ENCODE assay signal across 8 cellular contexts in the genomic region with DNA sequence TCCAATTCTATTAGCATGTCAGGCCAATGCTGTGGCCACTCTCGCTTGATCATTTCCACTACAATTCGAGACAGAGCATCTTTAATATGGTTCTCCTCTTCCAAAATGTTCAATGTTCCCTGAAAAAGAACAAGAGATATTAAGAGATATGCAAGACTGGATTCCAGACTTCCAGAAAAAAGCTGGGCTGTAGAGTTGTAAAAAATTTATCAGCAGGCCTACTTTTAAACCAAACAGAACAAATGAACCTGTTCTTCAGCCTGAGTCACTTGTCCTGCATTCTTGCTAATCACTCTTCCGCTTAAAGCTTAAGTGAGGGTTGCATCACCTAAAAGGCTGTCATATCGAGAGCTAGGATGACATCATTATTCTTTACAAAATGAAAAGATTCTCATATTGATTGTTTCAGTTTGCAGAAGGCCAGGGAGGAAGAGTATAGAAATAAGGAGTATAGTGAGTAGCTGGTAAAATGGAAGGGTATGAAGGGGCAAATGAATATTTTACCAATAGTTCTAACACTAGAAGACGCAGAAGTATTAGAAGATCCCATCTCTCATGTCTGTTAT. TPM values are rescaled to one million over a fixed set of nuclear protein-coding genes. Genes with fewer than 3 reads are reported as not detected.
DNase-seq lines count a peak whose midpoint lies in the region; ATAC-seq lines count a peak whose summit lies in the region.
"Had no signal": no experiment of that assay in that cellular context is flagged by ENCODE, and none has a peak within 500 bp of the region (broad histone marks: within the 10 kb centered on the region; RNA-seq: fewer than 3 reads in every experiment).

No MANE protein-coding gene starts in this region.

- H3K27ac ChIP-seq in CD4-positive, alpha-beta memory T cell (ENCODE audit: low read depth, low read length), result no peak overlapping the region
- H3K27ac ChIP-seq: ascending aorta had no signal

- intact Hi-C loops in CD4-positive, alpha-beta memory T cell (cut with micrococcal nuclease), result no loop called here

- POLR2A ChIA-PET in CD4-positive, alpha-beta memory T cell (lab: Charles Lee; ENCODE audit: partially characterized antibody), result interaction anchor here (0.9 kb wide), 1 partner anchor 13 kb away, joined by 3 read pairs; no protein-coding TSS in a partner anchor

- no peak overlapping the region for H3K4me3 ChIP-seq in CD4-positive, alpha-beta memory T cell (ENCODE audit: low read length in 2 of 2)
- H3K4me3 ChIP-seq: ascending aorta had no signal

- no peaks in the 10 kb centered on the region for H3K9me3 Mint-ChIP-seq in CD4-positive, alpha-beta memory T cell
- H3K9me3 Mint-ChIP-seq in central memory CD8-positive, alpha-beta T cell, result no peaks in the 10 kb centered on the region

- no peak for ATAC-seq in central memory CD8-positive, alpha-beta T cell (replicated peaks; ENCODE audit: extremely low read depth, poor library complexity, severe bottlenecking)
- ATAC-seq in GM18861 (IDR thresholded peaks at IDR 0.05; ENCODE audit: unreplicated experiment) (no peak), HG03097 (IDR thresholded peaks at IDR 0.05; ENCODE audit: low FRiP score, unreplicated experiment) (no peak), GM19467 (IDR thresholded peaks at IDR 0.05; ENCODE audit: unreplicated experiment) (no peak)

- H3K27ac Mint-ChIP-seq in CD4-positive, alpha-beta memory T cell, result peak overlapping the region in 4 of 7 donors; percentile 24 to 68 (median 52)
- peak overlapping the region; percentile 63 for H3K27ac Mint-ChIP-seq in central memory CD8-positive, alpha-beta T cell (ENCODE audit: low read depth)

- H3K4me1 Mint-ChIP-seq in CD4-positive, alpha-beta memory T cell, result peaks cover 8 to 15% (median 11%) of the 10 kb centered on the region in 4 donors
- H3K4me1 Mint-ChIP-seq in central memory CD8-positive, alpha-beta T cell, result peaks cover 10% of the 10 kb centered on the region

- no peaks in the 10 kb centered on the region for H3K27me3 ChIP-seq in CD4-positive, alpha-beta memory T cell (ENCODE audit: insufficient read depth, low read length)
- H3K27me3 ChIP-seq: ascending aorta had no signal

- H3K27me3 Mint-ChIP-seq in CD4-positive, alpha-beta memory T cell, result no peaks in the 10 kb centered on the region
- H3K27me3 Mint-ChIP-seq in central memory CD8-positive, alpha-beta T cell, result no peaks in the 10 kb centered on the region

- peaks cover 32 to 46% of the 10 kb centered on the region in 2 donors for H3K36me3 Mint-ChIP-seq in CD4-positive, alpha-beta memory T cell
- peaks cover 51% of the 10 kb centered on the region for H3K36me3 Mint-ChIP-seq in central memory CD8-positive, alpha-beta T cell (ENCODE audit: insufficient read depth)

- DNase-seq in CD4-positive, alpha-beta memory T cell, result no peak
- peak; percentile 80 for DNase-seq in MV-4-11 (lab: John Stamatoyannopoulos, UW)
- DNase-seq in central memory CD8-positive, alpha-beta T cell (ENCODE audit: low spot score in 2 of 2), result no peak
- DNase-seq: NCI-H1436 treated with DMSO at 0.1 percent for 48 hours had no signal

- no peaks in the 10 kb centered on the region for H3K9me3 ChIP-seq in CD4-positive, alpha-beta memory T cell (ENCODE audit: control insufficient read depth in 1 of 2, low read length in 2 of 2)
- H3K9me3 ChIP-seq: ascending aorta had no signal

- no peak overlapping the region for H3K4me3 Mint-ChIP-seq in CD4-positive, alpha-beta memory T cell
- H3K4me3 Mint-ChIP-seq in central memory CD8-positive, alpha-beta T cell, result no peak overlapping the region

- H3K4me1 ChIP-seq in CD4-positive, alpha-beta memory T cell (ENCODE audit: insufficient read depth, low read length), result peaks cover 8% of the 10 kb centered on the region

- CTCF ChIA-PET in CD4-positive, alpha-beta memory T cell (lab: Charles Lee; ENCODE audit: partially characterized antibody), result interaction anchor here (0.9 to 1.6 kb wide), 3 partner anchors 14 to 57 kb away, joined by 3 to 4 read pairs (median 3); no protein-coding TSS in a partner anchor

- H3K36me3 ChIP-seq in CD4-positive, alpha-beta memory T cell (ENCODE audit: insufficient read depth, low read length), result peaks cover 25% of the 10 kb centered on the region

RNA-seq across cellular contexts. Expression of gene XPO5, which starts 4.9 kb away (rescaled TPM):
- total RNA-seq in CD4-positive, alpha-beta memory T cell, result 10 to 100 TPM; 42.2 to 43.4 TPM
- polyA plus RNA-seq in CD4-positive, alpha-beta memory T cell, result 10 to 100 TPM in 1 of 2 donors, 1 to 10 TPM in 1; 5.2 to 10.7 TPM

RNA-seq across cellular contexts. Expression of gene POLH, which starts 5.0 kb away (rescaled TPM):
- total RNA-seq in CD4-positive, alpha-beta memory T cell, result 10 to 100 TPM; 27.1 to 31.9 TPM
- 10 to 100 TPM in 1 of 2 donors, 1 to 10 TPM in 1; 8.2 to 23.2 TPM for polyA plus RNA-seq in CD4-positive, alpha-beta memory T cell

RNA-seq across cellular contexts. Expression of gene POLR1C, which starts 54.1 kb away (rescaled TPM):
- total RNA-seq in CD4-positive, alpha-beta memory T cell, result 10 to 100 TPM; 42.5 to 47.7 TPM
- polyA plus RNA-seq in CD4-positive, alpha-beta memory T cell, result 10 to 100 TPM; 14.4 to 21.9 TPM

RNA-seq across cellular contexts. Expression of gene YIPF3, which starts 54.2 kb away (rescaled TPM):
- 10 to 100 TPM; 74.8 to 82.9 TPM for total RNA-seq in CD4-positive, alpha-beta memory T cell
- 10 to 100 TPM; 82.2 to 94.7 TPM for polyA plus RNA-seq in CD4-positive, alpha-beta memory T cell

RNA-seq across cellular contexts. Expression of gene GTPBP2, which starts 58.1 kb away (rescaled TPM):
- total RNA-seq in CD4-positive, alpha-beta memory T cell, result 10 to 100 TPM; 82.3 to 85.0 TPM
- 1 to 10 TPM in 1 of 2 donors, under 1 TPM in 1; 0.83 to 3.7 TPM for polyA plus RNA-seq in CD4-positive, alpha-beta memory T cell
